In genomic region chr11:64318694-64319420, GRCh38 we compare ENCODE assay signal across 8 cellular contexts. TPM values are rescaled to one million over a fixed set of nuclear protein-coding genes. Genes with fewer than 3 reads are reported as not detected.
A peak's percentile ranks its signal among the peaks of the same experiment; 100 is the strongest.
DNase-seq lines count a peak whose midpoint lies in the region; ATAC-seq and TF ChIP-seq lines count a peak whose summit lies in the region.

No MANE protein-coding gene starts in this region.

- WGBS in mammary epithelial cell (ENCODE audit: low coverage, missing lambda C conversion rate) = 2% methylated on average over 7 of the region's 18 CpGs

- peaks cover 36% of the 10 kb centered on the region for H3K4me1 Mint-ChIP-seq in stimulated activated naive CD8-positive, alpha-beta T cell treated with anti-CD3 and anti-CD28 coated beads, Interleukin-15, Interleukin-2, amounts not matched to agents 100 ng/mL and 50 ng/mL, for 24 hours (ENCODE audit: low read depth)

- H2AFZ ChIP-seq in mammary epithelial cell (ENCODE audit: low read depth, low read length) = peak overlapping the region; percentile 83

- H4K20me1 ChIP-seq in mammary epithelial cell (ENCODE audit: insufficient read depth, low read length) = no peaks in the 10 kb centered on the region

- ATAC-seq in stimulated activated naive CD8-positive, alpha-beta T cell treated with anti-CD3 and anti-CD28 coated beads, Interleukin-15, Interleukin-2, amounts not matched to agents 100 U/mL and 50 U/mL, for 24 hours = no peak
- ATAC-seq in HG02571 (IDR thresholded peaks at IDR 0.05; ENCODE audit: unreplicated experiment) (no peak), GM19455 (IDR thresholded peaks at IDR 0.05; ENCODE audit: unreplicated experiment) (no peak)

- no peak for DNase-seq in stimulated activated naive CD8-positive, alpha-beta T cell treated with anti-CD3 and anti-CD28 coated beads, Interleukin-15, Interleukin-2, amounts not matched to agents 100 U/mL and 50 U/mL, for 24 hours
- DNase-seq in mammary epithelial cell = no peak
- DNase-seq in GF-D8 (lab: John Stamatoyannopoulos, UW) = no peak
- no peak for DNase-seq in NCI-H345 (lab: John Stamatoyannopoulos, UW)

- H3K9ac ChIP-seq in mammary epithelial cell (ENCODE audit: insufficient read depth, low read length) = peak overlapping the region; percentile 86

- H3K4me3 ChIP-seq in mammary epithelial cell (replicated peaks in 1 of 3; ENCODE audit: insufficient read depth in 1 of 3, low read depth in 2 of 3, low read length in 3 of 3) = peak overlapping the region; percentile 77 to 91 (median 79)
- H3K4me3 ChIP-seq in mononuclear cell (ENCODE audit: low read length) = peak overlapping the region; percentile 80

- peaks cover 33% of the 10 kb centered on the region for H3K36me3 Mint-ChIP-seq in stimulated activated naive CD8-positive, alpha-beta T cell treated with anti-CD3 and anti-CD28 coated beads, Interleukin-15, Interleukin-2, amounts not matched to agents 100 ng/mL and 50 ng/mL, for 24 hours (ENCODE audit: low read depth)

- peak overlapping the region; percentile 99 for H3K27ac Mint-ChIP-seq in stimulated activated naive CD8-positive, alpha-beta T cell treated with anti-CD3 and anti-CD28 coated beads, Interleukin-15, Interleukin-2, amounts not matched to agents 100 ng/mL and 50 ng/mL, for 24 hours

- H3K27me3 ChIP-seq in mammary epithelial cell (ENCODE audit: insufficient read depth, low read length) = no peaks in the 10 kb centered on the region
- no peaks in the 10 kb centered on the region for H3K27me3 ChIP-seq in mononuclear cell (ENCODE audit: insufficient read depth, low read length)

- H3K9me3 ChIP-seq in mammary epithelial cell (replicated peaks; ENCODE audit: insufficient read depth, low read length) (no peaks in the 10 kb centered on the region), mononuclear cell (ENCODE audit: low read depth, low read length) (no peaks in the 10 kb centered on the region)

- H3K4me1 ChIP-seq in mammary epithelial cell (ENCODE audit: insufficient read depth, low read length) = peaks cover 49% of the 10 kb centered on the region
- H3K4me1 ChIP-seq in mononuclear cell (ENCODE audit: insufficient read depth, low read length) = peaks cover 31% of the 10 kb centered on the region

- peak overlapping the region; percentile 83 for H3K4me2 ChIP-seq in mammary epithelial cell (ENCODE audit: insufficient read depth, low read depth, low read length)

- peaks cover 61% of the 10 kb centered on the region for H3K79me2 ChIP-seq in mammary epithelial cell (ENCODE audit: insufficient read depth, low read length)

- CTCF ChIA-PET in mammary epithelial cell (lab: Charles Lee; ENCODE audit: low non-redundant PET) = interaction anchor here (1.9 to 2.2 kb wide), 2 partner anchors 13 to 23 kb away, joined by 25 to 36 read pairs; no protein-coding TSS in a partner anchor

- H3K9me3 Mint-ChIP-seq in stimulated activated naive CD8-positive, alpha-beta T cell treated with anti-CD3 and anti-CD28 coated beads, Interleukin-15, Interleukin-2, amounts not matched to agents 100 ng/mL and 50 ng/mL, for 24 hours = no peaks in the 10 kb centered on the region

- no peaks in the 10 kb centered on the region for H3K27me3 Mint-ChIP-seq in stimulated activated naive CD8-positive, alpha-beta T cell treated with anti-CD3 and anti-CD28 coated beads, Interleukin-15, Interleukin-2, amounts not matched to agents 100 ng/mL and 50 ng/mL, for 24 hours

- intact Hi-C loops in mammary epithelial cell (cut with micrococcal nuclease) = loop anchor here (1.0 to 2.0 kb wide), 2 partner anchors 23 to 130 kb away; no protein-coding TSS in a partner anchor

- in situ Hi-C loops in mammary epithelial cell (cut with MboI; ENCODE audit: low sequenced_read_pairs in 2 of 2) = no loop called here

- H3K27ac ChIP-seq in mammary epithelial cell (ENCODE audit: insufficient read depth, low read depth, low read length) = peak overlapping the region; percentile 95

- peak overlapping the region; percentile 98 for H3K4me3 Mint-ChIP-seq in stimulated activated naive CD8-positive, alpha-beta T cell treated with anti-CD3 and anti-CD28 coated beads, Interleukin-15, Interleukin-2, amounts not matched to agents 100 ng/mL and 50 ng/mL, for 24 hours

- peaks cover 5% of the 10 kb centered on the region for H3K36me3 ChIP-seq in mammary epithelial cell (ENCODE audit: insufficient read depth, low read length)

- no TSS peak for BruUV-seq in mammary epithelial cell (replicated peaks; lab: Mats Ljungman, UMichigan)

- dilution Hi-C loops in mammary epithelial cell (cut with HindIII; ENCODE audit: low sequenced_read_pairs) = no loop called here

- TF ChIP-seq CTCF in mammary epithelial cell (conservative IDR thresholded peaks at IDR 0.05 in 1 of 2, IDR thresholded peaks at IDR 0.05 in 1 of 2; ENCODE audit: extremely low read depth in 1 of 2, insufficient read depth in 1 of 2, low read depth in 1 of 2, low read length in 2 of 2) = no peak

RNA-seq across cellular contexts. Expression of gene PRDX5, which starts 0.9 kb away (rescaled TPM):
- total RNA-seq in mammary epithelial cell = 100 to 1,000 TPM; 333 to 449 TPM
- 660 TPM for polyA plus RNA-seq in mammary epithelial cell
- polyA minus RNA-seq in mammary epithelial cell = 272 TPM
- total RNA-seq in mononuclear cell = 42.5 TPM

RNA-seq across cellular contexts. Expression of gene TRMT112, which starts 1.5 kb away (rescaled TPM):
- total RNA-seq in mammary epithelial cell (100 to 1,000 TPM; 105 to 199 TPM), mononuclear cell (62.1 TPM)
- polyA plus RNA-seq in mammary epithelial cell = 350 TPM
- polyA minus RNA-seq in mammary epithelial cell = 271 TPM

RNA-seq across cellular contexts. Expression of gene ESRRA, which starts 13.5 kb away (rescaled TPM):
- total RNA-seq in mammary epithelial cell (10 to 100 TPM; 44.8 to 67.0 TPM), mononuclear cell (8.5 TPM)
- polyA plus RNA-seq in mammary epithelial cell = 34.7 TPM
- 33.3 TPM for polyA minus RNA-seq in mammary epithelial cell

RNA-seq across cellular contexts. Expression of gene CATSPERZ, which starts 18.7 kb away (rescaled TPM):
- total RNA-seq in mammary epithelial cell (not detected), mononuclear cell (not detected)
- 1.0 TPM for polyA plus RNA-seq in mammary epithelial cell
- not detected for polyA minus RNA-seq in mammary epithelial cell

RNA-seq across cellular contexts. Expression of gene CCDC88B, which starts 21.1 kb away (rescaled TPM):
- total RNA-seq in mammary epithelial cell = 1 to 10 TPM; 1.8 to 7.1 TPM
- polyA plus RNA-seq in mammary epithelial cell = 4.6 TPM
- 6.4 TPM for polyA minus RNA-seq in mammary epithelial cell
- 42.7 TPM for total RNA-seq in mononuclear cell
